In the genomic region with DNA sequence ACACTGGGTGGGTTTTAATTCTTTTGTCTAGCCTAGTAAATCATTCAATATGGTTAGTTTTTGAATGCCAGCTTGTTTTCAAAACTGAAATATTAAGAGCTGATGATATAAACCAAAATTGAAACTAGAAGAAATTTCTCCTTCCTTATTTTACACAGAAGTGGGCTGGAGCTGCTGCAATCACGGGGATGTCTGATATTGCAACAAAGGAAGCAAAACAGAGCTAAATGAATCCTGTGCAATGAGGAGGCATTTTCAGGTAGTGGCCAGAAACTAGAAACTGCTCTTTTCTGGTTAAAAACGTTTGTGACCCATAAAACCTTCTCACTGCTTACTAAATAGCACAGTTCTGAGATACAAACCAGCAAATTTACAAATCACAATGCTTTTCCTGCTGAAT, we compare ENCODE assay signal across 12 cellular contexts. TPM values are rescaled to one million over a fixed set of nuclear protein-coding genes. Genes with fewer than 3 reads are reported as not detected.
DNase-seq lines count a peak whose midpoint lies in the region; ATAC-seq and TF ChIP-seq lines count a peak whose summit lies in the region.
"Had no signal": no experiment of that assay in that cellular context is flagged by ENCODE, and none has a peak within 500 bp of the region (broad histone marks: within the 10 kb centered on the region; RNA-seq: fewer than 3 reads in every experiment).

No MANE protein-coding gene starts in this region.

- TF ChIP-seq EP300 in upper lobe of left lung (IDR thresholded peaks at IDR 0.05): no peak

- no peaks in the 10 kb centered on the region for H3K27me3 ChIP-seq in right atrium auricular region
- H3K27me3 ChIP-seq in upper lobe of left lung: no peaks in the 10 kb centered on the region

- peak overlapping the region; percentile 99 for H2AFZ ChIP-seq in OCI-LY7 (ENCODE audit: low read length)

- intact Hi-C loops in Right ventricle myocardium inferior (cut with DNase I): no loop called here
- intact Hi-C loops in OCI-LY7 (cut with micrococcal nuclease; ENCODE audit: unreplicated experiment): no loop called here

- CTCF ChIA-PET in OCI-LY7 (lab: Charles Lee; ENCODE audit: unreplicated experiment): no interaction called here

- H3K36me3 ChIP-seq in right atrium auricular region (no peaks in the 10 kb centered on the region), OCI-LY7 (ENCODE audit: insufficient read depth, low read length) (no peaks in the 10 kb centered on the region; the same call in 1 of the 2 replicates), upper lobe of left lung (no peaks in the 10 kb centered on the region)

- no peaks in the 10 kb centered on the region for H3K79me2 ChIP-seq in OCI-LY7 (ENCODE audit: insufficient read depth, low read depth, low read length)

- WGBS in upper lobe of left lung, 2 donors: 11% methylated on average over 2 of the region's 2 CpGs

- no peak overlapping the region for H3K4me3 ChIP-seq in right atrium auricular region
- peak overlapping the region; percentile 3 for H3K4me3 ChIP-seq in OCI-LY7 (ENCODE audit: low read depth, low read length, poor library complexity, severe bottlenecking)
- no peak overlapping the region for H3K4me3 ChIP-seq in upper lobe of left lung
- no peak overlapping the region for H3K4me3 ChIP-seq in foreskin fibroblast (ENCODE audit: low read depth in 1 of 2, low read length in 2 of 2)
- H3K4me3 ChIP-seq: psoas muscle had no signal

- POLR2A ChIA-PET in OCI-LY7 (lab: Charles Lee): interaction anchor here (0.7 to 3.3 kb wide), 22 partner anchors 9 to 181 kb away, joined by 3 to 32 read pairs (median 3); a partner anchor contains a TSS

- H4K20me1 ChIP-seq in OCI-LY7 (ENCODE audit: insufficient read depth, low read length): no peaks in the 10 kb centered on the region

- no peak for TF ChIP-seq CTCF in right atrium auricular region (IDR thresholded peaks at IDR 0.05)
- no peak for TF ChIP-seq CTCF in OCI-LY7 (conservative IDR thresholded peaks at IDR 0.05; ENCODE audit: low read length)
- no peak for TF ChIP-seq CTCF in upper lobe of left lung (IDR thresholded peaks at IDR 0.05)
- no peak for TF ChIP-seq CTCF in foreskin fibroblast (IDR thresholded peaks at IDR 0.05; ENCODE audit: low read depth, low read length)

- peak in 1 of 4 donors; percentile 33 for TF ChIP-seq POLR2A in upper lobe of left lung (IDR thresholded peaks at IDR 0.05)

- H3K4me1 ChIP-seq in right atrium auricular region (no peaks in the 10 kb centered on the region), OCI-LY7 (ENCODE audit: insufficient read depth, low read length, poor library complexity, severe bottlenecking) (peaks cover 17% of the 10 kb centered on the region), upper lobe of left lung (peaks cover 5 to 24% (median 15%) of the 10 kb centered on the region in 4 donors)
- H3K4me1 ChIP-seq: psoas muscle had no signal

- H3K4me2 ChIP-seq in OCI-LY7 (ENCODE audit: low read length): peak overlapping the region; percentile 47

- no peaks in the 10 kb centered on the region for H3K9me2 ChIP-seq in OCI-LY7 (ENCODE audit: insufficient read depth, low read length)

- DNase-seq in Right ventricle myocardium inferior (ENCODE audit: missing footprints): peak; percentile 72
- DNase-seq in right atrium auricular region (ENCODE audit: low spot score): no peak
- DNase-seq in OCI-LY7 (ENCODE audit: low spot score): peak; percentile 57
- peak in 1 of 2 donors; percentile 69 for DNase-seq in upper lobe of left lung
- DNase-seq in foreskin fibroblast: no peak
- no peak for DNase-seq in NCI-H446 (lab: John Stamatoyannopoulos, UW)
- no peak for DNase-seq in NCI-H1930 (lab: John Stamatoyannopoulos, UW)
- DNase-seq: activated CD4-positive, alpha-beta T cell treated with anti-CD3 and anti-CD28 coated beads, Interleukin-2, amount 10 ng/mL, durations not matched to agents 7 days and 5 days; NCI-H2081; psoas muscle; stimulated activated naive CD4-positive, alpha-beta T cell treated with Interleukin-2 at 50 U/mL for 16 hours had no signal

- no TSS peak for BruUV-seq in OCI-LY7 (replicated peaks; lab: Mats Ljungman, UMichigan)

- ATAC-seq in Right ventricle myocardium inferior (peak; percentile 48), HG03039 (IDR thresholded peaks at IDR 0.05; ENCODE audit: unreplicated experiment) (peak; percentile 90), upper lobe of left lung (ENCODE audit: low FRiP score in 2 of 2) (peak; percentile 51 to 79)
- ATAC-seq: psoas muscle had no signal

- H3K27ac ChIP-seq in right atrium auricular region: no peak overlapping the region
- H3K27ac ChIP-seq in OCI-LY7 (ENCODE audit: low read depth, low read length, poor library complexity, severe bottlenecking): peak overlapping the region; percentile 25
- peak overlapping the region; percentile 61 to 84 (median 73) for H3K27ac ChIP-seq in upper lobe of left lung
- H3K27ac ChIP-seq: psoas muscle had no signal

- no peaks in the 10 kb centered on the region for H3K9me3 ChIP-seq in right atrium auricular region
- peaks cover 23% of the 10 kb centered on the region; the same call in 1 of the 2 replicates for H3K9me3 ChIP-seq in OCI-LY7 (ENCODE audit: low read length)
- H3K9me3 ChIP-seq in upper lobe of left lung: no peaks in the 10 kb centered on the region
- H3K9me3 ChIP-seq: psoas muscle had no signal

RNA-seq across cellular contexts. Expression of a gene that starts 16.1 kb away (rescaled TPM):
- total RNA-seq in Right ventricle myocardium inferior (8.4 TPM), right atrium auricular region (1 to 10 TPM; 7.1 to 8.6 TPM), OCI-LY7 (2022) (22.6 and 28.4 TPM in 2 replicates), upper lobe of left lung (100 to 1,000 TPM; 232 to 719 (median 390) TPM)
- total RNA-seq in OCI-LY7 (2014; rRNA removed; shearing (Covaris generic)): 5.9 and 10.1 TPM in 2 replicates

Comparison
In these comparisons a context has a peak if more than half of its experiments do, and no peak if none do; other contexts are left out.
1. DNase-seq: peak in Right ventricle myocardium inferior (single experiment) and OCI-LY7 (single experiment); none in right atrium auricular region (single experiment), foreskin fibroblast (0 of 2), NCI-H446 (0 of 2) and NCI-H1930 (0 of 2).
2. H3K27ac ChIP-seq: peak in OCI-LY7 (single experiment) and upper lobe of left lung (4 of 4); none in right atrium auricular region (0 of 2).
3. RNA of a gene that starts 16.1 kb away (total RNA-seq): 232 to 719 TPM in upper lobe of left lung; 5.9 to 28.4 TPM in OCI-LY7, 7.1 to 8.6 TPM in right atrium auricular region and 8.4 TPM in Right ventricle myocardium inferior (single experiment); every median in the first group is over 4 times any median in the second.
4. Peak in every context shown above with its lines, with median percentiles within 50 percentile points of each other: ATAC-seq.